Comparison of ENCODE assay signal across 1 cellular context in the genomic region with DNA sequence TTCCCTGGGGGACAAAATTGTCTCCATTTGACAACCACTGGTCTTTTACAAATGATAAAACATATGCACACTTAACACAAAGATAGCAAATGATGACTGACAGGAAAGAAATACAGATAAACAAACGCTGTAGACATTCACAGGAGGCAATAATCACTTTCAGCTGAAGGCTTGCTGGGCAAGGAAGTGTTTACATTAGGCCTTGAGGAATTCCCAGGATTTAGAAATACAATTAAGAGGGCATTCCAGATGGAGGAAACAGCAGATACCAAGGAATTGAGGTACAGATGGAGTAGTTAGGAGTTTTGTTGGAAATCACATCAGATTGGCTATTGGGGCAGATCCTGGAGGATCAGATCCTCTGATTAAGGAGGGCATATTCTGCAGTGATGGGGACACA.
TF ChIP-seq lines count a peak whose summit lies in the region.

No MANE protein-coding gene starts in this region.

TF ChIP-seq in H1, 55 proteins besides CTCF, POLR2A, EP300 and RAD21:
- TF ChIP-seq TEAD4 (IDR thresholded peaks at IDR 0.05; ENCODE audit: low read depth, low read length) (0 out of 2 replicates have a peak, but pooled peaks have one; percentile 32), EGR1 (IDR thresholded peaks at IDR 0.05; ENCODE audit: borderline replicate concordance, low read depth, low read length) (no peak)
TF ChIP-seq in H1: peak in this region for 1.
